In genomic region chr2:70552501-70553333, GRCh38 we compare ENCODE assay signal across 8 cellular contexts. TPM values are rescaled to one million over a fixed set of nuclear protein-coding genes. Genes with fewer than 3 reads are reported as not detected.
DNase-seq lines count a peak whose midpoint lies in the region; ATAC-seq and TF ChIP-seq lines count a peak whose summit lies in the region.

No MANE protein-coding gene starts in this region.

- no peaks in the 10 kb centered on the region for H3K9me3 ChIP-seq in right lobe of liver
- no peaks in the 10 kb centered on the region for H3K9me3 ChIP-seq in thyroid gland

- H3K36me3 ChIP-seq in right lobe of liver (no peaks in the 10 kb centered on the region), thyroid gland (no peaks in the 10 kb centered on the region)

- TF ChIP-seq CTCF in Calu3 (IDR thresholded peaks at IDR 0.05; ENCODE audit: unreplicated experiment) (no peak), right lobe of liver (IDR thresholded peaks at IDR 0.05) (no peak), thyroid gland (IDR thresholded peaks at IDR 0.05) (no peak)

- no peak for TF ChIP-seq POLR2A in right lobe of liver (IDR thresholded peaks at IDR 0.05)
- TF ChIP-seq POLR2A in thyroid gland (IDR thresholded peaks at IDR 0.05) = no peak

- intact Hi-C loops in Calu3 (cut with micrococcal nuclease; ENCODE audit: unreplicated experiment) = loop anchor here (5.0 kb wide), 1 partner anchor 210 kb away; no protein-coding TSS in a partner anchor
- intact Hi-C loops in right lobe of liver (cut with DNase I) = no loop called here
- intact Hi-C loops in thyroid gland (cut with DNase I) = loop anchor here (5.0 kb wide), 1 partner anchor 65 kb away; no protein-coding TSS in a partner anchor

- no peaks in the 10 kb centered on the region for H3K9me3 Mint-ChIP-seq in Calu3 (ENCODE audit: low read depth, unreplicated experiment)
- no peaks in the 10 kb centered on the region for H3K9me3 Mint-ChIP-seq in activated naive CD8-positive, alpha-beta T cell treated with anti-CD3 and anti-CD28 coated beads, Interleukin-2, amount 50 U/mL, for 24 hours

- DNase-seq in Calu3 (peak; percentile 54), NCI-H1105 treated with DMSO at 0.1 percent for 48 hours (lab: John Stamatoyannopoulos, UW) (peak; percentile 10), right lobe of liver (no peak), thyroid gland (peak; percentile 12 to 17), putamen (ENCODE audit: low spot score) (no peak), DMS153 (lab: John Stamatoyannopoulos, UW) (no peak), occipital lobe (lab: John Stamatoyannopoulos, UW) (no peak)
- DNase-seq in activated naive CD8-positive, alpha-beta T cell treated with anti-CD3 and anti-CD28 coated beads, Interleukin-2, amount 50 U/mL, for 24 hours = peak; percentile 9

- peaks cover 41% of the 10 kb centered on the region for H3K4me1 Mint-ChIP-seq in Calu3 (ENCODE audit: low read depth, unreplicated experiment)
- peaks cover 20% of the 10 kb centered on the region for H3K4me1 Mint-ChIP-seq in activated naive CD8-positive, alpha-beta T cell treated with anti-CD3 and anti-CD28 coated beads, Interleukin-2, amount 50 U/mL, for 24 hours

- ATAC-seq in activated naive CD8-positive, alpha-beta T cell treated with anti-CD3 and anti-CD28 coated beads, Interleukin-2, amount 50 U/mL, for 24 hours = no peak
- no peak for ATAC-seq in right lobe of liver

- CTCF ChIA-PET in Calu3 (lab: Charles Lee) = interaction anchor here (0.6 to 2.7 kb wide), 9 partner anchors 12 to 839 kb away, joined by 3 to 12 read pairs (median 4); no protein-coding TSS in a partner anchor

- peak overlapping the region; percentile 63 to 67 (median 65) for H3K27ac ChIP-seq in right lobe of liver
- peak overlapping the region; percentile 85 to 92 (median 88) for H3K27ac ChIP-seq in thyroid gland

- peak overlapping the region; percentile 95 for H3K27ac Mint-ChIP-seq in Calu3 (ENCODE audit: unreplicated experiment)
- peak overlapping the region; percentile 42 for H3K27ac Mint-ChIP-seq in activated naive CD8-positive, alpha-beta T cell treated with anti-CD3 and anti-CD28 coated beads, Interleukin-2, amount 50 U/mL, for 24 hours

- peaks cover 0 to 4% (median 0%) of the 10 kb centered on the region in 4 donors for H3K4me1 ChIP-seq in right lobe of liver
- H3K4me1 ChIP-seq in thyroid gland = peaks cover 6 to 19% of the 10 kb centered on the region in 2 donors

- peak overlapping the region; percentile 99 for H3K4me3 Mint-ChIP-seq in Calu3 (ENCODE audit: low read depth, unreplicated experiment)
- peak overlapping the region; percentile 78 for H3K4me3 Mint-ChIP-seq in activated naive CD8-positive, alpha-beta T cell treated with anti-CD3 and anti-CD28 coated beads, Interleukin-2, amount 50 U/mL, for 24 hours

- no peaks in the 10 kb centered on the region for H3K27me3 Mint-ChIP-seq in Calu3 (ENCODE audit: unreplicated experiment)
- peaks cover 29% of the 10 kb centered on the region for H3K27me3 Mint-ChIP-seq in activated naive CD8-positive, alpha-beta T cell treated with anti-CD3 and anti-CD28 coated beads, Interleukin-2, amount 50 U/mL, for 24 hours

- peak overlapping the region; percentile 62 to 76 (median 76) for H3K4me3 ChIP-seq in right lobe of liver
- peak overlapping the region; percentile 1 to 92 (median 54) for H3K4me3 ChIP-seq in thyroid gland (replicated peaks in 1 of 3)

- H3K27me3 ChIP-seq in right lobe of liver (no peaks in the 10 kb centered on the region), thyroid gland (no peaks in the 10 kb centered on the region)

- H3K36me3 Mint-ChIP-seq in Calu3 (ENCODE audit: insufficient read depth, unreplicated experiment) = peaks cover 41% of the 10 kb centered on the region
- no peaks in the 10 kb centered on the region for H3K36me3 Mint-ChIP-seq in activated naive CD8-positive, alpha-beta T cell treated with anti-CD3 and anti-CD28 coated beads, Interleukin-2, amount 50 U/mL, for 24 hours (ENCODE audit: low read depth)

- BruUV-seq in Calu3 (replicated peaks; lab: Mats Ljungman, UMichigan) = TSS peak; percentile 72

- under 1% methylated on average over 21 of the region's 45 CpGs for WGBS in right lobe of liver (ENCODE audit: insufficient coverage, low coverage, low lambda C conversion rate, missing lambda C conversion rate)
- 2 to 5% methylated on average over 37 to 45 of the region's 45 CpGs for WGBS in thyroid gland, 2 donors

RNA-seq across cellular contexts. Expression of gene TGFA, which starts 0.9 kb away (rescaled TPM):
- total RNA-seq in Calu3 (2022) (80.0 and 104 TPM in 2 replicates), right lobe of liver (1 to 10 TPM; 2.1 to 5.1 (median 4.4) TPM), thyroid gland (10 to 100 TPM; 12.9 to 23.0 (median 18.6) TPM), occipital lobe (14.2 TPM)

Comparison
In these comparisons a context has a peak if more than half of its experiments do, and no peak if none do; other contexts are left out.
1. DNase-seq: peak in Calu3 (single experiment), NCI-H1105 treated with DMSO at 0.1 percent for 48 hours (single experiment), activated naive CD8-positive, alpha-beta T cell treated with anti-CD3 and anti-CD28 coated beads, Interleukin-2, amount 50 U/mL, for 24 hours (single experiment) and thyroid gland (2 of 2); none in right lobe of liver (0 of 3), putamen (single experiment), DMS153 (single experiment) and occipital lobe (single experiment).
2. intact Hi-C loops: an anchor here in Calu3 (5.0 kb wide) and thyroid gland (5.0 kb wide); none called in right lobe of liver.